1 cellular context compared by ENCODE assay signal in the genomic region with DNA sequence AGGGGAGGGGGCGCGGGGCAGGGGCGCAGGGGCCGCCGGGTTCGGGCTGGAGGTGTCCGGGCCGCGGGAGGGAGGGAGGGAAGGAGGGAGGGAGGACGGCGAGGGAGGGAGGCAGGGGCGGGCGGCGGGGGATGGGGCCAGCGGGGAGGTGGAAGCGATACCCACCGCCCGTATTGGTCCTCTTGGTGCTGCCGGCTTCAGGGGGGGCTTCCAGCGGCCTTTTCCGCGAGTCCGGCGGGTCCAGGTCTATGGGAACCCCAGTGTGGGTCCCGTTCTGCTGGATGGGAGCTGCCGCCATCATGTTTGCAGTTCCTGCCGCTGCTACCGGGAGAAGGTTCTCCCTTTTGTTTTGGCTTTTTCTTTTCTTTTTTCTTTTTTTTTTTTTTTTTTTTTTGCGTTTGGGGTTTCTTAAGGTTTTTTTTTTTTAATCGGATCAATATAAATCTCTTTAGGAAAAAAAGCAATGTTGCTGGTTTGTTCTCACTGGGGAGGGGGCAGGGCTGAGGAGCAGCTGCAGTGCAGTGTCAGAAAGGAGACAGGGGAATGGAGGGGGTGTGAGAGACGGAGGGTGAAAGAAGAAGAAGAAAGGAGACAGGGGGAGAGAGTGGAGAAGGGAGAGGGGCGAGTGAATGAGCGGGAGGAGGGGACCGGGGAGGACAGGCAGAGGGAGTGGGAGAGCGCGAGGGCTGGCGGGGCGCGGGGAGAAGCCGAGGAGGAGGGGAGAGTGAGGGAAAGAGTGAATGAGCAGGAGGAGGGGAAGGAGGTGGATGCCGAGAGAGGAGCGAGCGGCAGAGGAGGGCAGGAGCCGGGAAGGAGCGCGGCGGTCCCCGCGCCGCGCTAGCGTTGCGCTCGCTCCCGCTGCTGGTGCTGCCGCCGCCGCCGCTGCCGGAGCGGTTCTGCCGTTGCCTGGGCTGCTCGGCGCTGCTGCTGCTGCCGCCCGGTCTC.
TF ChIP-seq lines count a peak whose summit lies in the region.

A gene with protein sequence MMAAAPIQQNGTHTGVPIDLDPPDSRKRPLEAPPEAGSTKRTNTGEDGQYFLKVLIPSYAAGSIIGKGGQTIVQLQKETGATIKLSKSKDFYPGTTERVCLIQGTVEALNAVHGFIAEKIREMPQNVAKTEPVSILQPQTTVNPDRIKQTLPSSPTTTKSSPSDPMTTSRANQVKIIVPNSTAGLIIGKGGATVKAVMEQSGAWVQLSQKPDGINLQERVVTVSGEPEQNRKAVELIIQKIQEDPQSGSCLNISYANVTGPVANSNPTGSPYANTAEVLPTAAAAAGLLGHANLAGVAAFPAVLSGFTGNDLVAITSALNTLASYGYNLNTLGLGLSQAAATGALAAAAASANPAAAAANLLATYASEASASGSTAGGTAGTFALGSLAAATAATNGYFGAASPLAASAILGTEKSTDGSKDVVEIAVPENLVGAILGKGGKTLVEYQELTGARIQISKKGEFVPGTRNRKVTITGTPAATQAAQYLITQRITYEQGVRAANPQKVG (minus strand): TSS at position 898 of the 945 bp plus-strand sequence. CDS start 597 bp downstream, at position 301.

TF ChIP-seq in HepG2, 621 proteins besides CTCF, POLR2A, EP300 and RAD21 (continued from another document):
- TF ChIP-seq, protein P1, sequence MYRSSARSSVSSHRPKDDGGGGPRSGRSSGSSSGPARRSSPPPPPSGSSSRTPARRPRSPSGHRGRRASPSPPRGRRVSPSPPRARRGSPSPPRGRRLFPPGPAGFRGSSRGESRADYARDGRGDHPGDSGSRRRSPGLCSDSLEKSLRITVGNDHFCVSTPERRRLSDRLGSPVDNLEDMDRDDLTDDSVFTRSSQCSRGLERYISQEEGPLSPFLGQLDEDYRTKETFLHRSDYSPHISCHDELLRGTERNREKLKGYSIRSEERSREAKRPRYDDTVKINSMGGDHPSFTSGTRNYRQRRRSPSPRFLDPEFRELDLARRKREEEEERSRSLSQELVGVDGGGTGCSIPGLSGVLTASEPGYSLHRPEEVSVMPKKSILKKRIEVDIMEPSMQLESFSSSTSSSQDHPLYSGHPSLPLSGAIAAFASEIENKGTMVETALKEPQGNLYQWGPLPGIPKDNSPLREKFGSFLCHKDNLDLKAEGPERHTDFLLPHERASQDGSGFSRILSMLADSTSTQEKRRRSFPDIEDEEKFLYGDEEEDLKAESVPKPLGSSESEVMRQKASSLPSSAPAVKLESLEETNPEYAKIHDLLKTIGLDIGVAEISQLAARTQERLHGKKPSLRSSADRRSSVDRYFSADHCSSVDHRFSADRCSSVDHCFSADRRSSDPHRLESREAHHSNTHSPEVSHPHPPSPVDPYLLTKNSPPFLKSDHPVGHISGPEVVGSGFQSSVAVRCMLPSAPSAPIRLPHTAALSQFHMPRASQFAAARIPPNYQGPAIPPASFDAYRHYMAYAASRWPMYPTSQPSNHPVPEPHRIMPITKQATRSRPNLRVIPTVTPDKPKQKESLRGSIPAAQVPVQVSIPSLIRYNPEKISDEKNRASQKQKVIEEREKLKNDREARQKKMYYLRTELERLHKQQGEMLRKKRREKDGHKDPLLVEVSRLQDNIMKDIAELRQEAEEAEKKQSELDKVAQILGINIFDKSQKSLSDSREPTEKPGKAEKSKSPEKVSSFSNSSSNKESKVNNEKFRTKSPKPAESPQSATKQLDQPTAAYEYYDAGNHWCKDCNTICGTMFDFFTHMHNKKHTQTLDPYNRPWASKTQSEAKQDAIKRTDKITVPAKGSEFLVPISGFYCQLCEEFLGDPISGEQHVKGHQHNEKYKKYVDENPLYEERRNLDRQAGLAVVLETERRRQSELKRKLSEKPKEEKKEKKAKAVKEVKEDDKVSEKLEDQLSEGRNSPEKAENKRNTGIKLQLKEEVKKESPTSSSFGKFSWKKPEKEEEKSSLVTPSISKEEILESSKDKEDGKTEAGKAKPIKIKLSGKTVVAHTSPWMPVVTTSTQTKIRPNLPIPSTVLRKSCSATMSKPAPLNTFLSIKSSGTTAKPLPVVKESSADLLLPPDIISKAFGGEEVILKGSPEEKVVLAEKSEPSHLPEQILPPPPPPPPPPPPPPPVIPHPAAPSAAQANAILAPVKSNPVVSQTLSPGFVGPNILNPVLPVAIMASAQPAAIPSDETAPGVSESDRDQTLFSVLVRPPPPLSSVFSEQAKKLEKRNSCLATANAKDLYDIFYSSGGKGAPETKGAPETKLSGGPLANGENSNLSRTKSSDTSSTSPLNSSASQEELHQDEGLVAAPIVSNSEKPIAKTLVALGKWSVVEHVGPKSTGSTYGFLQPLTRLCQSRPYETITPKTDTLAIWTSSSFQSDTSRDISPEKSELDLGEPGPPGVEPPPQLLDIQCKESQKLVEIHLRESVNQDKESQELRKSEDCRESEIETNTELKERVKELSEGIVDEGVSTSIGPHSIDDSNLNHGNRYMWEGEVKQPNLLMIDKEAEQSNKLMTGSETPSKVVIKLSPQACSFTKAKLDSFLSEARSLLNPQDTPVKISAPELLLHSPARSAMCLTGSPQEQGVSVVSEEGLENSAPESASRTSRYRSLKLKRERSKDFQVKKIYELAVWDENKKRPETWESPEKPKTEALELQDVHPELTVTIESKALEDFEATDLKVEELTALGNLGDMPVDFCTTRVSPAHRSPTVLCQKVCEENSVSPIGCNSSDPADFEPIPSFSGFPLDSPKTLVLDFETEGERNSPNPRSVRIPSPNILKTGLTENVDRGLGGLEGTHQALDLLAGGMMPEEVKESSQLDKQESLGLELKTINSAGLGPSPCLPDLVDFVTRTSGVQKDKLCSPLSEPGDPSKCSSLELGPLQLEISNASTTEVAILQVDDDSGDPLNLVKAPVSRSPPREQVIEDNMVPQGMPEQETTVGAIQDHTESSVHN (CRISPR knock-in tag; IDR thresholded peaks at IDR 0.05) = no peak
- no peak; the same call in 1 of the 2 replicates for TF ChIP-seq ATF7-NPFF (CRISPR knock-in tag; IDR thresholded peaks at IDR 0.05; ENCODE audit: low read depth)
- no peak for TF ChIP-seq HDAC6 (IDR thresholded peaks at IDR 0.05; ENCODE audit: low read depth, low read length)
- no peak for TF ChIP-seq MZF1 (CRISPR knock-in tag; IDR thresholded peaks at IDR 0.05; ENCODE audit: borderline replicate concordance)
- TF ChIP-seq ZNF747 (CRISPR knock-in tag; IDR thresholded peaks at IDR 0.05; ENCODE audit: borderline replicate concordance) = no peak
- TF ChIP-seq ZNF773 (CRISPR knock-in tag; IDR thresholded peaks at IDR 0.05; ENCODE audit: borderline replicate concordance) = peak; percentile 59; the same call in 1 of the 2 replicates
- TF ChIP-seq ZNF556 (CRISPR knock-in tag; IDR thresholded peaks at IDR 0.05; ENCODE audit: borderline replicate concordance) = no peak
- no peak for TF ChIP-seq ZNF292 (CRISPR knock-in tag; IDR thresholded peaks at IDR 0.05; ENCODE audit: borderline replicate concordance, low read depth)
- TF ChIP-seq TOE1 (CRISPR knock-in tag; IDR thresholded peaks at IDR 0.05) = no peak
- no peak for TF ChIP-seq ZNF7 (CRISPR knock-in tag; IDR thresholded peaks at IDR 0.05)
- TF ChIP-seq ZNF326 (CRISPR knock-in tag; IDR thresholded peaks at IDR 0.05; ENCODE audit: borderline replicate concordance) = no peak
- TF ChIP-seq NR2F1 (CRISPR knock-in tag; IDR thresholded peaks at IDR 0.05) = no peak
- TF ChIP-seq PCBP1 (IDR thresholded peaks at IDR 0.05; ENCODE audit: borderline replicate concordance, low read depth, low read length) = 0 out of 2 replicates have a peak, but pooled peaks have one; percentile 53
- TF ChIP-seq, protein P2, sequence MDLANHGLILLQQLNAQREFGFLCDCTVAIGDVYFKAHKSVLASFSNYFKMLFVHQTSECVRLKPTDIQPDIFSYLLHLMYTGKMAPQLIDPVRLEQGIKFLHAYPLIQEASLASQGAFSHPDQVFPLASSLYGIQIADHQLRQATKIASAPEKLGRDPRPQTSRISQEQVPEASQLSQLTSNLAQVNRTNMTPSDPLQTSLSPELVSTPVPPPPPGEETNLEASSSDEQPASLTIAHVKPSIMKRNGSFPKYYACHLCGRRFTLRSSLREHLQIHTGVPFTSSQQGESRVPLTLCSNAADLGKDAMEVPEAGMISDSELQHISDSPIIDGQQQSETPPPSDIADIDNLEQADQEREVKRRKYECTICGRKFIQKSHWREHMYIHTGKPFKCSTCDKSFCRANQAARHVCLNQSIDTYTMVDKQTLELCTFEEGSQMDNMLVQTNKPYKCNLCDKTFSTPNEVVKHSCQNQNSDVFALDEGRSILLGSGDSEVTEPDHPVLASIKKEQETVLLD (CRISPR knock-in tag; IDR thresholded peaks at IDR 0.05; ENCODE audit: low read depth) = 0 out of 2 replicates have a peak, but pooled peaks have one; percentile 34
- TF ChIP-seq, protein P3, sequence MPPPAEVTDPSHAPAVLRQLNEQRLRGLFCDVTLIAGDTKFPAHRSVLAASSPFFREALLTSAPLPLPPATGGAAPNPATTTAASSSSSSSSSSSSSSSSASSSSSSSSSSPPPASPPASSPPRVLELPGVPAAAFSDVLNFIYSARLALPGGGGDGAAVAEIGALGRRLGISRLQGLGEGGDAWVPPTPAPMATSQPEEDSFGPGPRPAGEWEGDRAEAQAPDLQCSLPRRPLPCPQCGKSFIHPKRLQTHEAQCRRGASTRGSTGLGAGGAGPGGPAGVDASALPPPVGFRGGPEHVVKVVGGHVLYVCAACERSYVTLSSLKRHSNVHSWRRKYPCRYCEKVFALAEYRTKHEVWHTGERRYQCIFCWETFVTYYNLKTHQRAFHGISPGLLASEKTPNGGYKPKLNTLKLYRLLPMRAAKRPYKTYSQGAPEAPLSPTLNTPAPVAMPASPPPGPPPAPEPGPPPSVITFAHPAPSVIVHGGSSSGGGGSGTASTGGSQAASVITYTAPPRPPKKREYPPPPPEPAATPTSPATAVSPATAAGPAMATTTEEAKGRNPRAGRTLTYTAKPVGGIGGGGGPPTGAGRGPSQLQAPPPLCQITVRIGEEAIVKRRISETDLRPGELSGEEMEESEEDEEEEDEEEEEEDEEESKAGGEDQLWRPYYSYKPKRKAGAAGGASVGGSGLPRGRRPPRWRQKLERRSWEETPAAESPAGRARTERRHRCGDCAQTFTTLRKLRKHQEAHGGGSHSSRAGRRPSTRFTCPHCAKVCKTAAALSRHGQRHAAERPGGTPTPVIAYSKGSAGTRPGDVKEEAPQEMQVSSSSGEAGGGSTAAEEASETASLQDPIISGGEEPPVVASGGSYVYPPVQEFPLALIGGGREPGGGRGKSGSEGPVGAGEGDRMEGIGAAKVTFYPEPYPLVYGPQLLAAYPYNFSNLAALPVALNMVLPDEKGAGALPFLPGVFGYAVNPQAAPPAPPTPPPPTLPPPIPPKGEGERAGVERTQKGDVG (CRISPR knock-in tag; IDR thresholded peaks at IDR 0.05; ENCODE audit: borderline replicate concordance) = no peak
- peak; percentile 63; the same call in 1 of the 2 replicates for TF ChIP-seq HOXD1 (CRISPR knock-in tag; IDR thresholded peaks at IDR 0.05)
- no peak for TF ChIP-seq ZNF816 (CRISPR knock-in tag; IDR thresholded peaks at IDR 0.05; ENCODE audit: borderline replicate concordance)
- TF ChIP-seq THAP11 (CRISPR knock-in tag; IDR thresholded peaks at IDR 0.05) = no peak
- TF ChIP-seq ZNF547 (CRISPR knock-in tag; IDR thresholded peaks at IDR 0.05) = no peak
- TF ChIP-seq, protein P4, sequence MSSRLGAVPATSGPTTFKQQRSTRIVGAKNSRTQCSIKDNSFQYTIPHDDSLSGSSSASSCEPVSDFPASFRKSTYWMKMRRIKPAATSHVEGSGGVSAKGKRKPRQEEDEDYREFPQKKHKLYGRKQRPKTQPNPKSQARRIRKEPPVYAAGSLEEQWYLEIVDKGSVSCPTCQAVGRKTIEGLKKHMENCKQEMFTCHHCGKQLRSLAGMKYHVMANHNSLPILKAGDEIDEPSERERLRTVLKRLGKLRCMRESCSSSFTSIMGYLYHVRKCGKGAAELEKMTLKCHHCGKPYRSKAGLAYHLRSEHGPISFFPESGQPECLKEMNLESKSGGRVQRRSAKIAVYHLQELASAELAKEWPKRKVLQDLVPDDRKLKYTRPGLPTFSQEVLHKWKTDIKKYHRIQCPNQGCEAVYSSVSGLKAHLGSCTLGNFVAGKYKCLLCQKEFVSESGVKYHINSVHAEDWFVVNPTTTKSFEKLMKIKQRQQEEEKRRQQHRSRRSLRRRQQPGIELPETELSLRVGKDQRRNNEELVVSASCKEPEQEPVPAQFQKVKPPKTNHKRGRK (CRISPR knock-in tag; IDR thresholded peaks at IDR 0.05) = peak; percentile 98
- no peak for TF ChIP-seq ZNF460 (CRISPR knock-in tag; IDR thresholded peaks at IDR 0.05; ENCODE audit: borderline replicate concordance)
- TF ChIP-seq, protein P5, sequence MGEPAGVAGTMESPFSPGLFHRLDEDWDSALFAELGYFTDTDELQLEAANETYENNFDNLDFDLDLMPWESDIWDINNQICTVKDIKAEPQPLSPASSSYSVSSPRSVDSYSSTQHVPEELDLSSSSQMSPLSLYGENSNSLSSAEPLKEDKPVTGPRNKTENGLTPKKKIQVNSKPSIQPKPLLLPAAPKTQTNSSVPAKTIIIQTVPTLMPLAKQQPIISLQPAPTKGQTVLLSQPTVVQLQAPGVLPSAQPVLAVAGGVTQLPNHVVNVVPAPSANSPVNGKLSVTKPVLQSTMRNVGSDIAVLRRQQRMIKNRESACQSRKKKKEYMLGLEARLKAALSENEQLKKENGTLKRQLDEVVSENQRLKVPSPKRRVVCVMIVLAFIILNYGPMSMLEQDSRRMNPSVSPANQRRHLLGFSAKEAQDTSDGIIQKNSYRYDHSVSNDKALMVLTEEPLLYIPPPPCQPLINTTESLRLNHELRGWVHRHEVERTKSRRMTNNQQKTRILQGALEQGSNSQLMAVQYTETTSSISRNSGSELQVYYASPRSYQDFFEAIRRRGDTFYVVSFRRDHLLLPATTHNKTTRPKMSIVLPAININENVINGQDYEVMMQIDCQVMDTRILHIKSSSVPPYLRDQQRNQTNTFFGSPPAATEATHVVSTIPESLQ (CRISPR knock-in tag; conservative IDR thresholded peaks at IDR 0.05) = no peak
- no peak for TF ChIP-seq ZFP37 (CRISPR knock-in tag; IDR thresholded peaks at IDR 0.05; ENCODE audit: borderline replicate concordance)
- peak; percentile 64; the same call in 1 of the 2 replicates for TF ChIP-seq EEA1 (CRISPR knock-in tag; IDR thresholded peaks at IDR 0.05; ENCODE audit: borderline replicate concordance)
- no peak for TF ChIP-seq BORCS8-MEF2B (CRISPR knock-in tag; IDR thresholded peaks at IDR 0.05)
- TF ChIP-seq, protein P6, sequence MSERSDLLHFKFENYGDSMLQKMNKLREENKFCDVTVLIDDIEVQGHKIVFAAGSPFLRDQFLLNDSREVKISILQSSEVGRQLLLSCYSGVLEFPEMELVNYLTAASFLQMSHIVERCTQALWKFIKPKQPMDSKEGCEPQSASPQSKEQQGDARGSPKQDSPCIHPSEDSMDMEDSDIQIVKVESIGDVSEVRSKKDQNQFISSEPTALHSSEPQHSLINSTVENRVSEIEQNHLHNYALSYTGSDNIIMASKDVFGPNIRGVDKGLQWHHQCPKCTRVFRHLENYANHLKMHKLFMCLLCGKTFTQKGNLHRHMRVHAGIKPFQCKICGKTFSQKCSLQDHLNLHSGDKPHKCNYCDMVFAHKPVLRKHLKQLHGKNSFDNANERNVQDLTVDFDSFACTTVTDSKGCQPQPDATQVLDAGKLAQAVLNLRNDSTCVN (CRISPR knock-in tag; IDR thresholded peaks at IDR 0.05; ENCODE audit: borderline replicate concordance) = no peak
